ENCODE assay signal across 21 cellular contexts in the genomic region with DNA sequence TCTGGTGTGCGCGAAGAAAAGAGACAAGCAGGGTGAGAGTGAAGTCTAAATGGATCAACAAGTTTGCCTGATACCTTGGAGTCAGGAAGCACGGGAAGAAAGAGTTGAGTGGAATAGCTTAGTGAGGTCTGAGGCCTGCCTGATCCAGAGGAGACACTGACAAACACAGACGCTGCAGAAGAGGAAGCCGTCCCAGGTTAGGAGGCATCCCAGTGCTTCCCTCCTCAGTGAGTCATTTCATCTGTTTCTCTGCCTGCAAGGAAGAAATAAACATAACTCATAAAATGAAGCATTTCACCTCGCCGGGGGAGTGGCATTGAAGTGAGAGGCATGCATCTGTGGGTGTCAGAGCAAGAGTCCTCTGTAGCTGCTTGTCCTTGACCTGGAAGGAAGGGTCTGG.
DNase-seq lines count a peak whose midpoint lies in the region; ATAC-seq, FAIRE-seq and TF ChIP-seq lines count a peak whose summit lies in the region.
"Had no signal": no experiment of that assay in that cellular context is flagged by ENCODE, and none has a peak within 500 bp of the region (broad histone marks: within the 10 kb centered on the region; RNA-seq: fewer than 3 reads in every experiment).

No MANE protein-coding gene starts in this region.

- TF ChIP-seq POLR2A in H54 (IDR thresholded peaks at IDR 0.05; ENCODE audit: low read depth, low read length), result no peak

- H3K9me3 ChIP-seq in hepatocyte (ENCODE audit: low read depth), result no peaks in the 10 kb centered on the region
- H3K9me3 ChIP-seq: ovary, right lobe of liver, thoracic aorta had no signal

- no peaks in the 10 kb centered on the region for H3K27me3 ChIP-seq in hepatocyte
- H3K27me3 ChIP-seq: ovary, right lobe of liver had no signal

- H3K79me2 ChIP-seq in hepatocyte, result peaks cover 5% of the 10 kb centered on the region

- H4K20me1 ChIP-seq in hepatocyte (ENCODE audit: insufficient read depth, poor library complexity, severe bottlenecking), result no peaks in the 10 kb centered on the region

- H3K4me2 ChIP-seq in hepatocyte, result no peak overlapping the region

- no peak for ATAC-seq in GM18861 (IDR thresholded peaks at IDR 0.05; ENCODE audit: unreplicated experiment)
- ATAC-seq in HG02884 (IDR thresholded peaks at IDR 0.05; ENCODE audit: unreplicated experiment), result no peak
- ATAC-seq: activated T-helper 17 cell treated with anti-CD3 and anti-CD28 coated beads, Interleukin-2, amount 50 U/mL, for 72 hours; right lobe of liver; stimulated activated memory B cell treated with anti-CD40 and anti-IgM and Interleukin-4, amounts not matched to agents 10 μg/mL and 1 μg/mL and 100 μg/mL, for 72 hours had no signal

- TF ChIP-seq CTCF in hepatocyte (IDR thresholded peaks at IDR 0.05; ENCODE audit: poor library complexity), result no peak

- H3K36me3 ChIP-seq in hepatocyte (replicated peaks; ENCODE audit: insufficient read depth, low read depth), result no peaks in the 10 kb centered on the region
- H3K36me3 ChIP-seq: ovary, right lobe of liver, thoracic aorta had no signal

- no peak overlapping the region for H2AFZ ChIP-seq in hepatocyte

- no peaks in the 10 kb centered on the region for H3K9me2 ChIP-seq in hepatocyte (replicated peaks; ENCODE audit: insufficient read depth)

- DNase-seq in AG08395 (ENCODE audit: low spot score) (peak; percentile 20), HT1080 (ENCODE audit: low read depth) (peak; percentile 44), T1000 (lab: John Stamatoyannopoulos, UW) (peak; percentile 5), hepatocyte (ENCODE audit: low spot score) (peak; percentile 59), H54 (ENCODE audit: insufficient read length, low spot score) (no peak)
- DNase-seq in stimulated activated CD4-positive, alpha-beta T cell treated with anti-CD3 and anti-CD28 coated beads, Interleukin-1b, Interleukin-23, amount 100 ng/mL, for 48 hours, result no peak
- DNase-seq: activated CD4-positive, alpha-beta T cell treated with anti-CD3 and anti-CD28 coated beads for 4 hours; activated naive CD8-positive, alpha-beta T cell treated with anti-CD3 and anti-CD28 coated beads, Interleukin-2, amount 10 ng/mL, durations not matched to agents 7 days and 5 days; CD4-positive, alpha-beta T cell; dorsolateral prefrontal cortex; NCI-H1694 treated with DMSO at 0.1 percent for 48 hours; NK-92 treated with Interleukin-12 subunit alpha and Interleukin-12 subunit beta, amount 100 ng/mL, for 24 hours; ovary; right lobe of liver had no signal

- H3K27ac ChIP-seq in hepatocyte, result peak overlapping the region; percentile 92
- H3K27ac ChIP-seq: dorsolateral prefrontal cortex, epithelial cell of prostate, ovary, right lobe of liver, thoracic aorta had no signal

- no peak for FAIRE-seq in H54 (lab: Jason Lieb, UNC)
- FAIRE-seq: H1 had no signal

- 53% methylated on average over 7 of the region's 7 CpGs for WGBS in hepatocyte (ENCODE audit: low lambda C conversion rate, missing lambda C conversion rate)

- H3K4me1 ChIP-seq in hepatocyte (ENCODE audit: insufficient read depth), result peaks cover 45% of the 10 kb centered on the region
- H3K4me1 ChIP-seq: right lobe of liver had no signal

- H3K4me3 ChIP-seq in hepatocyte, result no peak overlapping the region
- H3K4me3 ChIP-seq: dorsolateral prefrontal cortex, ovary, right lobe of liver, thoracic aorta had no signal

Comparison
In these comparisons a context has a peak if more than half of its experiments do, and no peak if none do; other contexts are left out.
1. DNase-seq: peak in AG08395 (single experiment), HT1080 (single experiment), T1000 (single experiment) and hepatocyte (single experiment); none in stimulated activated CD4-positive, alpha-beta T cell treated with anti-CD3 and anti-CD28 coated beads, Interleukin-1b, Interleukin-23, amount 100 ng/mL, for 48 hours (single experiment) and H54 (single experiment).